ENCODE assay signal across 8 cellular contexts in the genomic region with DNA sequence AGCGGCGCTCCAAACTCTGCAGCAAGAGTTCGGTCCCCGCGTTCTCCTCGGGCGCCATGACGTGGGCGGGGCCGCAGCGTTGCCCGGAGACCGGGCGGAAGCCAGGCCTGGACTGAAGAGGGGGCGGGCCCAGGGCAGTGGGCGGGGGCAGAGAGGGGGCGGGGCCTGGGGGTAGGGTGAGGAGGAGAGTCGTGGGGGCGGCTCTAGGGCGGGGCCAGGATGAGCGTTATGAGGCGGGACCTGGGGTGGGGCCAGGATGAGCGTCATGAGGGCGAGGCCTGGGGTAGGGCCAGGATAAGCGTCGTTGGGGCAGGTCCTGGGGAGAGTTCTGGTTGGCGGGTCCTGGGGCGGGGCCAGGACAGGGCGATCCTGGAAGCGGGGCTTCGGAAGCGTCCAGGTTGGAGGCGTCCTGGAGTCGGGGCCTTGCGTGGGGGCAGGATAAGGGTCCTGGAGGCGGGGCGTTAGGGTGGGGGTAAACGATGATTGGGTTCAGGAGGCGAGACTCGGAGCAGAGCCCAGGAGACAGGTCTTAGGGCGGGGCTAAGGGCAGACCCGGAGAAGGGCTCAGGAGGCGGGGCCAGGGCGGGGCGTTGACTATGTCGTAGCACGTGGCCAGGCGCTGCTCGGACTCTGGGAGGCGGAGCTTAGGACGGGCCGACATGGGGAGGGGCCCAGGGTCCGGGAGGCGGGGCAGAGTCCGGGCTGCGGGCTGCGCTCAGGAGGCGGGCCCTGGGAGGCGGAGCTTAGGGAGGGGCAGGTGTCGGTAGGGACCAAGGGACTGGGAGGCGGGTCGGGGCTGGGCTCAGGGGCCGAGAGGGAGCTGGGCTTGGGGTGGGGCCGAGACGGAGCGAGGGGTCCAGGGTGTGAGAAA.
DNase-seq lines count a peak whose midpoint lies in the region; ATAC-seq, FAIRE-seq and TF ChIP-seq lines count a peak whose summit lies in the region.
"Not testable (repeated sequence)": the region's sequence is repeated elsewhere in the genome, so short reads cannot be mapped to it uniquely, and the experiment has no call there.

No MANE protein-coding gene starts in this region.

- peak; percentile 57 for FAIRE-seq in small intestine (lab: Jason Lieb, UNC)

- H3K27ac ChIP-seq in A673 (ENCODE audit: low read depth, low read length, poor library complexity, severe bottlenecking), result peak overlapping the region; percentile 92
- peak overlapping the region; percentile 74 to 96 for H3K27ac ChIP-seq in small intestine (ENCODE audit: low read depth in 1 of 2, low read length in 1 of 2)

- not testable (repeated sequence) for TF ChIP-seq CTCF in A673 (conservative IDR thresholded peaks at IDR 0.05; ENCODE audit: low read depth, low read length)

- H3K27me3 ChIP-seq in A673 (replicated peaks; ENCODE audit: insufficient read depth, low read depth, low read length, poor library complexity); small intestine (ENCODE audit: control insufficient read depth in 2 of 2, insufficient read depth in 2 of 2, low read length in 2 of 2): not testable (repeated sequence)

- ATAC-seq in GM18907 (IDR thresholded peaks at IDR 0.05; ENCODE audit: unreplicated experiment), result peak; percentile 87
- peak; percentile 69 for ATAC-seq in HG03342 (IDR thresholded peaks at IDR 0.05; ENCODE audit: unreplicated experiment)

- H3K9me3 ChIP-seq in A673 (ENCODE audit: low read depth, low read length, poor library complexity, severe bottlenecking); small intestine (ENCODE audit: control insufficient read depth, low read depth): not testable (repeated sequence)

- not testable (repeated sequence) for H3K27me3 Mint-ChIP-seq in immature natural killer cell (ENCODE audit: low read depth in 3 of 3)

- POLR2A ChIA-PET in A673 (lab: Charles Lee; ENCODE audit: low non-redundant PET), result interaction anchor here (0.6 kb wide), 1 partner anchor 1121 kb away, joined by 7 read pairs; no protein-coding TSS in a partner anchor

- not testable (repeated sequence) for H3K36me3 Mint-ChIP-seq in immature natural killer cell

- H3K4me3 Mint-ChIP-seq in immature natural killer cell, result peak overlapping the region; percentile 90 to 96 (median 94)

- not testable (repeated sequence) for BruUV-seq in A673 (replicated peaks; lab: Mats Ljungman, UMichigan)

- intact Hi-C loops in A673 (cut with micrococcal nuclease; ENCODE audit: unreplicated experiment), result not testable (repeated sequence)

- peak overlapping the region; percentile 90 to 99 (median 98) for H3K27ac Mint-ChIP-seq in immature natural killer cell

- H3K4me1 ChIP-seq in A673 (ENCODE audit: insufficient read depth, low read length, poor library complexity, severe bottlenecking); small intestine (ENCODE audit: control insufficient read depth in 2 of 2, insufficient read depth in 1 of 2, low read depth in 1 of 2, low read length in 1 of 2): not testable (repeated sequence)

- WGBS in small intestine, 3 donors, result 0 to 1% (median 1%) methylated on average over 48 to 66 of the region's 66 CpGs

- not testable (repeated sequence) for H3K36me3 ChIP-seq in A673 (ENCODE audit: insufficient read depth, low read length, poor library complexity, severe bottlenecking); small intestine (ENCODE audit: control insufficient read depth in 2 of 2, insufficient read depth in 2 of 2, low read length in 2 of 2)

- CTCF ChIA-PET in A673 (lab: Charles Lee), result interaction anchor here (0.6 kb wide), 2 partner anchors 223 to 1416 kb away, joined by 4 to 5 read pairs; no protein-coding TSS in a partner anchor

- not testable (repeated sequence) for H3K4me1 Mint-ChIP-seq in immature natural killer cell

- DNase-seq in A673 (ENCODE audit: low spot score), result peak; percentile 97
- peak; percentile 98 to 99 for DNase-seq in NCI-H446 (lab: John Stamatoyannopoulos, UW)
- DNase-seq in activated CD4-positive, CD25-positive, alpha-beta regulatory T cell treated with anti-CD3 and anti-CD28 coated beads, Interleukin-2, amount 50 U/mL, for 16 hours (ENCODE audit: low read depth, low spot score), result peak; percentile 93
- peak; percentile 97 for DNase-seq in central memory CD4-positive, alpha-beta T cell
- peak; percentile 98 to 99 (median 99) for DNase-seq in immature natural killer cell
- DNase-seq in small intestine, result peak; percentile 97

- H3K4me3 ChIP-seq in A673 (ENCODE audit: low read depth, low read length, poor library complexity, severe bottlenecking) (peak overlapping the region; percentile 81), small intestine (ENCODE audit: low read depth in 1 of 2, low read length in 2 of 2) (peak overlapping the region; percentile 57 to 78)

- not testable (repeated sequence) for H3K9me3 Mint-ChIP-seq in immature natural killer cell

Comparison
In these comparisons a context has a peak if more than half of its experiments do, and no peak if none do; other contexts are left out.
1. Peak in every context shown above with its lines: DNase-seq, ATAC-seq, H3K4me3 ChIP-seq and H3K27ac ChIP-seq.